ENCODE assay signal across 21 cellular contexts in the genomic region with DNA sequence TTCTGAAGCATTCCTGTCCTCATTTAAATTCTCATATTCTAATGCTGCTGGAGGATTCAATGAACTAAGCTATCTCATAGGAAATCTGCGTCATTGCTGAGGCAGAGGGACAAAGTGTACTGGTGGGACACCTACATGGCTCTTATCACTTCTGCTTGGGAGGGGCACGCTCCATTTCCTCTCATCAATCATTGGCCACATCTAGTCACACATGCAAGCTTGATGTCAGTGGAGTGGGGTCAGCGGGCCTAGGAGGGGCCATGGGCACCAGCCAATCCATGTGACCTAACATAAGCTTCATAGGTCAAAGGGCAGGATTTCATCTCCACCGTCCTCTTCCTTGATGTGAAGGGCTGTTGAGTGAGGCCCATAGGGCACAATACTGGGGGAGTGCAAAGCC. TPM values are rescaled to one million over a fixed set of nuclear protein-coding genes. Genes with fewer than 3 reads are reported as not detected.
"Had no signal": no experiment of that assay in that cellular context is flagged by ENCODE, and none has a peak within 500 bp of the region (broad histone marks: within the 10 kb centered on the region; RNA-seq: fewer than 3 reads in every experiment).

No MANE protein-coding gene starts in this region.

- H3K27ac ChIP-seq: lower lobe of right lung, prostate gland, right atrium auricular region, suprapubic skin, transverse colon had no signal

- DNase-seq: activated CD4-positive, alpha-beta T cell treated with anti-CD3 and anti-CD28 coated beads, Interleukin-2, amount 10 ng/mL, durations not matched to agents 7 days and 5 days; activated CD8-positive, alpha-beta memory T cell treated with anti-CD3 and anti-CD28 coated beads for 24 hours; activated CD8-positive, alpha-beta memory T cell treated with anti-CD3 and anti-CD28 coated beads, Interleukin-2, amount 50 U/mL, for 48 hours; activated effector memory CD4-positive, alpha-beta T cell treated with Interleukin-2 at 50 U/mL for 16 hours; activated naive CD4-positive, alpha-beta T cell treated with anti-CD3 and anti-CD28 coated beads, Interleukin-2, amount 50 U/mL, for 16 hours; activated T-cell treated with anti-CD3 and anti-CD28 coated beads, Interleukin-2, amount 50 U/mL, for 48 hours; adrenal gland; caudate nucleus; effector memory CD8-positive, alpha-beta T cell; glutamatergic neuron; hypothalamus; lower lobe of right lung; midbrain; nephron progenitor cell; nucleus accumbens; stimulated activated naive CD8-positive, alpha-beta T cell treated with anti-CD3 and anti-CD28 coated beads, Interleukin-15, amount 100 ng/mL, for 72 hours; transverse colon had no signal

- H3K9me3 Mint-ChIP-seq: activated CD4-positive, alpha-beta T cell treated with anti-CD3 and anti-CD28 coated beads, Interleukin-2, amount 10 ng/mL, durations not matched to agents 7 days and 5 days; effector memory CD8-positive, alpha-beta T cell; stimulated activated naive CD8-positive, alpha-beta T cell treated with anti-CD3 and anti-CD28 coated beads, Interleukin-15, amount 100 ng/mL, for 72 hours had no signal

- H3K4me1 Mint-ChIP-seq: activated CD4-positive, alpha-beta T cell treated with anti-CD3 and anti-CD28 coated beads, Interleukin-2, amount 10 ng/mL, durations not matched to agents 7 days and 5 days; stimulated activated naive CD8-positive, alpha-beta T cell treated with anti-CD3 and anti-CD28 coated beads, Interleukin-15, amount 100 ng/mL, for 72 hours had no signal

- H3K27me3 Mint-ChIP-seq: stimulated activated naive CD8-positive, alpha-beta T cell treated with anti-CD3 and anti-CD28 coated beads, Interleukin-15, amount 100 ng/mL, for 72 hours had no signal

- H3K27me3 ChIP-seq: right atrium auricular region, suprapubic skin, transverse colon had no signal

- H3K9me3 ChIP-seq: adrenal gland, lower lobe of right lung, prostate gland, right atrium auricular region, suprapubic skin, transverse colon had no signal

- H3K4me3 ChIP-seq: adrenal gland, lower lobe of right lung, prostate gland, right atrium auricular region, skin epidermis, suprapubic skin, transverse colon had no signal

- H3K36me3 ChIP-seq: adrenal gland, lower lobe of right lung, prostate gland, right atrium auricular region, suprapubic skin, transverse colon had no signal

- H3K4me3 Mint-ChIP-seq: activated CD4-positive, alpha-beta T cell treated with anti-CD3 and anti-CD28 coated beads, Interleukin-2, amount 10 ng/mL, durations not matched to agents 7 days and 5 days; effector memory CD8-positive, alpha-beta T cell; nephron progenitor cell; stimulated activated naive CD8-positive, alpha-beta T cell treated with anti-CD3 and anti-CD28 coated beads, Interleukin-15, amount 100 ng/mL, for 72 hours had no signal

- H3K27ac Mint-ChIP-seq: activated CD4-positive, alpha-beta T cell treated with anti-CD3 and anti-CD28 coated beads, Interleukin-2, amount 10 ng/mL, durations not matched to agents 7 days and 5 days; effector memory CD8-positive, alpha-beta T cell; nephron progenitor cell; stimulated activated naive CD8-positive, alpha-beta T cell treated with anti-CD3 and anti-CD28 coated beads, Interleukin-15, amount 100 ng/mL, for 72 hours had no signal

- H3K4me1 ChIP-seq: adrenal gland, lower lobe of right lung, prostate gland, right atrium auricular region, suprapubic skin, transverse colon had no signal

- ATAC-seq: effector memory CD8-positive, alpha-beta T cell; lower lobe of right lung had no signal

RNA-seq across cellular contexts. Expression of gene TCEAL9, which starts 41.4 kb away (rescaled TPM):
- total RNA-seq: activated CD4-positive, alpha-beta T cell treated with anti-CD3 and anti-CD28 coated beads, Interleukin-2, amount 10 ng/mL, durations not matched to agents 7 days and 5 days had no signal
